ENCODE assay signal across 8 cellular contexts in the genomic region with DNA sequence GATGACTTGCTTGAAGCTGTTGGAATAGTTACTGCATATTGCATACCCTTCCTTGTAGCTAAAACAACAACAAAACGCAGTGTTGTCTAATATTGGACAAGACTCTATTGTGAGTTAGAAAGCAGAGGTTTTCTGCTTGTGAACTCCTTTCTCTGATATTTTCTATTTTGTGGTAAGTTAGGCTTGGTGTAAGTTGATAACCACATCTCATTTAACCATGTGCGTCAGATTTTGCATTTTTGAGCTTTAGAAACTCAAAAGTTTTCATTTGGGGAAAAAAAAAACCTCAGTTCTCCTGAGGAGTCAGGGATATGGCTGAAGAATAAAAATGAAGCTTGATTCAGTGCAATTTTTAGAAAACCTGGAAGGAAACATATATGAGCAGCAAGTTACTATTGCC. TPM values are rescaled to one million over a fixed set of nuclear protein-coding genes. Genes with fewer than 3 reads are reported as not detected.
A peak's percentile ranks its signal among the peaks of the same experiment; 100 is the strongest.
DNase-seq lines count a peak whose midpoint lies in the region; ATAC-seq and TF ChIP-seq lines count a peak whose summit lies in the region.

No MANE protein-coding gene starts in this region.

- H3K4me3 Mint-ChIP-seq in HFFc6 = peak overlapping the region; percentile 98
- H3K4me3 Mint-ChIP-seq in activated T-helper 2 cell treated with anti-CD3 and anti-CD28 coated beads, Interferon-gamma antibody, Interleukin-2, Interleukin-4, amounts not matched to agents 10 μg/mL and 5 μg/mL and 100 μg/mL, durations not matched to agents 14 hours and 24 hours and 36 hours (ENCODE audit: low read depth) = peak overlapping the region; percentile 95
- H3K4me3 Mint-ChIP-seq in stimulated activated effector memory CD8-positive, alpha-beta T cell treated with anti-CD3 and anti-CD28 coated beads, Interleukin-12 subunit alpha, Interleukin-12 subunit beta, amount 100 ng/mL, for 72 hours = peak overlapping the region; percentile 90

- H3K4me3 ChIP-seq in iPS-15b (ENCODE audit: low read depth, low read length) = peak overlapping the region; percentile 71

- H3K27ac Mint-ChIP-seq in HFFc6 = peak overlapping the region; percentile 99
- H3K27ac Mint-ChIP-seq in activated T-helper 2 cell treated with anti-CD3 and anti-CD28 coated beads, Interferon-gamma antibody, Interleukin-2, Interleukin-4, amounts not matched to agents 10 μg/mL and 5 μg/mL and 100 μg/mL, durations not matched to agents 14 hours and 24 hours and 36 hours = peak overlapping the region; percentile 97
- peak overlapping the region; percentile 100 for H3K27ac Mint-ChIP-seq in stimulated activated effector memory CD8-positive, alpha-beta T cell treated with anti-CD3 and anti-CD28 coated beads, Interleukin-12 subunit alpha, Interleukin-12 subunit beta, amount 100 ng/mL, for 72 hours

- H3K9me3 ChIP-seq in iPS-15b (ENCODE audit: control insufficient read depth, insufficient read depth, low read length) = no peaks in the 10 kb centered on the region

- intact Hi-C loops in activated T-helper 2 cell treated with anti-CD3 and anti-CD28 coated beads, Interferon-gamma antibody, Interleukin-2, Interleukin-4, amounts not matched to agents 10 μg/mL and 5 μg/mL and 100 μg/mL, durations not matched to agents 14 hours and 24 hours and 36 hours (cut with micrococcal nuclease) = no loop called here

- ATAC-seq in stimulated activated effector memory CD8-positive, alpha-beta T cell treated with anti-CD3 and anti-CD28 coated beads, Interleukin-12 subunit alpha, Interleukin-12 subunit beta, amount 100 ng/mL, for 72 hours = no peak

- H3K9ac ChIP-seq in iPS-15b (ENCODE audit: low read depth, low read length) = peak overlapping the region; percentile 90

- peaks cover 40% of the 10 kb centered on the region for H3K4me1 Mint-ChIP-seq in HFFc6 (ENCODE audit: low read depth)
- peaks cover 34% of the 10 kb centered on the region for H3K4me1 Mint-ChIP-seq in activated T-helper 2 cell treated with anti-CD3 and anti-CD28 coated beads, Interferon-gamma antibody, Interleukin-2, Interleukin-4, amounts not matched to agents 10 μg/mL and 5 μg/mL and 100 μg/mL, durations not matched to agents 14 hours and 24 hours and 36 hours (ENCODE audit: low read depth)
- peaks cover 33% of the 10 kb centered on the region for H3K4me1 Mint-ChIP-seq in stimulated activated effector memory CD8-positive, alpha-beta T cell treated with anti-CD3 and anti-CD28 coated beads, Interleukin-12 subunit alpha, Interleukin-12 subunit beta, amount 100 ng/mL, for 72 hours

- H3K27me3 ChIP-seq in iPS-15b (ENCODE audit: control insufficient read depth, insufficient read depth, low read length) = no peaks in the 10 kb centered on the region

- peaks cover 36% of the 10 kb centered on the region for H3K36me3 Mint-ChIP-seq in HFFc6 (ENCODE audit: low read depth)
- H3K36me3 Mint-ChIP-seq in activated T-helper 2 cell treated with anti-CD3 and anti-CD28 coated beads, Interferon-gamma antibody, Interleukin-2, Interleukin-4, amounts not matched to agents 10 μg/mL and 5 μg/mL and 100 μg/mL, durations not matched to agents 14 hours and 24 hours and 36 hours (ENCODE audit: low read depth) = peaks cover 46% of the 10 kb centered on the region
- peaks cover 71% of the 10 kb centered on the region for H3K36me3 Mint-ChIP-seq in stimulated activated effector memory CD8-positive, alpha-beta T cell treated with anti-CD3 and anti-CD28 coated beads, Interleukin-12 subunit alpha, Interleukin-12 subunit beta, amount 100 ng/mL, for 72 hours

- DNase-seq in HFFc6 (no peak), SW480 (ENCODE audit: low spot score) (no peak), glomerular visceral epithelial cell (ENCODE audit: extremely low spot score) (no peak)
- DNase-seq in activated T-helper 2 cell treated with anti-CD3 and anti-CD28 coated beads, Interferon-gamma antibody, Interleukin-2, Interleukin-4, amounts not matched to agents 10 μg/mL and 5 μg/mL and 100 μg/mL, durations not matched to agents 14 hours and 24 hours and 36 hours (ENCODE audit: low spot score) = no peak
- no peak for DNase-seq in stimulated activated effector memory CD8-positive, alpha-beta T cell treated with anti-CD3 and anti-CD28 coated beads, Interleukin-12 subunit alpha, Interleukin-12 subunit beta, amount 100 ng/mL, for 72 hours (ENCODE audit: low spot score in 2 of 2)
- DNase-seq in stimulated activated CD4-positive, alpha-beta T cell treated with anti-CD3 and anti-CD28 coated beads, Interleukin-4, amount 100 ng/mL, for 4 hours = no peak
- DNase-seq in activated CD4-positive, CD25-positive, alpha-beta regulatory T cell treated with anti-CD3 and anti-CD28 coated beads, Interleukin-2, amount 50 U/mL, for 72 hours = no peak

- no peaks in the 10 kb centered on the region for H3K9me3 Mint-ChIP-seq in HFFc6
- no peaks in the 10 kb centered on the region for H3K9me3 Mint-ChIP-seq in activated T-helper 2 cell treated with anti-CD3 and anti-CD28 coated beads, Interferon-gamma antibody, Interleukin-2, Interleukin-4, amounts not matched to agents 10 μg/mL and 5 μg/mL and 100 μg/mL, durations not matched to agents 14 hours and 24 hours and 36 hours
- H3K9me3 Mint-ChIP-seq in stimulated activated effector memory CD8-positive, alpha-beta T cell treated with anti-CD3 and anti-CD28 coated beads, Interleukin-12 subunit alpha, Interleukin-12 subunit beta, amount 100 ng/mL, for 72 hours = no peaks in the 10 kb centered on the region

- no peak for TF ChIP-seq CTCF in HFFc6 (IDR thresholded peaks at IDR 0.05)

- H3K36me3 ChIP-seq in iPS-15b (ENCODE audit: control insufficient read depth, insufficient read depth, low read length) = peaks cover 5% of the 10 kb centered on the region

- H3K4me1 ChIP-seq in iPS-15b (ENCODE audit: control insufficient read depth, insufficient read depth, low read length) = peaks cover 5% of the 10 kb centered on the region

- no peaks in the 10 kb centered on the region for H3K27me3 Mint-ChIP-seq in HFFc6 (ENCODE audit: insufficient read depth)
- H3K27me3 Mint-ChIP-seq in activated T-helper 2 cell treated with anti-CD3 and anti-CD28 coated beads, Interferon-gamma antibody, Interleukin-2, Interleukin-4, amounts not matched to agents 10 μg/mL and 5 μg/mL and 100 μg/mL, durations not matched to agents 14 hours and 24 hours and 36 hours (ENCODE audit: low read depth) = no peaks in the 10 kb centered on the region

RNA-seq across cellular contexts. Expression of gene ARIH1, which starts 1.5 kb away (rescaled TPM):
- 100 to 1,000 TPM; 138 to 171 (median 159) TPM for total RNA-seq in HFFc6 (2021; fragmentation: NEBNext Ultra II Directional; extraction: Animal tissue kit (Norgen Biotek cat#: 25700))
- total RNA-seq in activated T-helper 2 cell treated with anti-CD3 and anti-CD28 coated beads, Interferon-gamma antibody, Interleukin-2, Interleukin-4, amounts not matched to agents 10 μg/mL and 5 μg/mL and 100 μg/mL, durations not matched to agents 14 hours and 24 hours and 36 hours = 139 and 141 TPM in 2 replicates
